In the genomic region with DNA sequence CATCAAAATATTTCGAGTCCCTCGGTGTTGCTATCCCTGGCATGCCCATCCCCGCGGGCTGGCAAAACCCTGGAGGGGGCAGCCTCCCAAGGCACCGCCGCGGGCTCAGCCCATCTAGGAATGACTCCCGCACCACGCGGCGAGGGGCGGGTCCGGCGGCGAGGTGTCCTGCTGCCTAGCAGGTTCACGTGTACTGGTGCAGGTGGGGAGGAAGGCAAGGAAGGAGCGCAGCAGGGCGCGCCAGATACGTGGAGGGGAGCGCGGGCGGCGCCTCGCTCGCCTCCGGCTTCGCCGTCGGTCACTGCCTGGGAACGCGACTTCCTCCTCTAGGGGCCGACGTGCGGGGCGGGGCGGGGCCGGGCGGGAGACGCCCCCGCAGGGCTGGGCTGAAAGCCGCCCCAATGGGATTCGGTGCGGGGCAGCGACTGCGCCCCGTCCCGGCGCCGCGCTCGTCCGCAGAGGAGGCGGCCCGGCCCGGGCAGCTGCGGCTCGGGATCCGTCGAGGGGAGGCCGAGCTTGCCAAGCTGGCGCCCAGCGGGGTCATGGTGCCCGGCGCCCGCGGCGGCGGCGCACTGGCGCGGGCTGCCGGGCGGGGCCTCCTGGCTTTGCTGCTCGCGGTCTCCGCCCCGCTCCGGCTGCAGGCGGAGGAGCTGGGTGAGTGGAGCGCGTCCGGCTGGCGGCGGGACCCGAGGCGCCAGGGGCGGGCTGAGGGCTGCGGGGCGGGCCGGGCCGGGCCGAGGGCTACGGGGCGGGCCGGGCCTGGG, we compare ENCODE assay signal across 8 cellular contexts. TPM values are rescaled to one million over a fixed set of nuclear protein-coding genes. Genes with fewer than 3 reads are reported as not detected.
A peak's percentile ranks its signal among the peaks of the same experiment; 100 is the strongest.
DNase-seq lines count a peak whose midpoint lies in the region; ATAC-seq and TF ChIP-seq lines count a peak whose summit lies in the region.

TSS of gene DCBLD1 (plus strand) at position 435 of the 764 bp plus-strand sequence. CDS start at position 543, 108 bp downstream.

- TF ChIP-seq POLR2A in lower leg skin (IDR thresholded peaks at IDR 0.05), result no peak

- no peak for TF ChIP-seq CTCF in AG04449 (IDR thresholded peaks at IDR 0.05; ENCODE audit: insufficient read depth, low read length, missing control alignments)
- TF ChIP-seq CTCF in lower leg skin (IDR thresholded peaks at IDR 0.05), result no peak

- CTCF ChIA-PET in AG04449 (lab: Yijun Ruan, JAX), result interaction anchor here (0.8 to 1.2 kb wide), 4 partner anchors 10 to 104 kb away, joined by 3 read pairs; no protein-coding TSS in a partner anchor

- peak; percentile 75 for ATAC-seq in GM18867 (IDR thresholded peaks at IDR 0.05; ENCODE audit: unreplicated experiment)
- peak; percentile 43 for ATAC-seq in HG03060 (IDR thresholded peaks at IDR 0.05; ENCODE audit: low read depth, unreplicated experiment)

- DNase-seq in AG04449 (ENCODE audit: low read depth, low spot score) (no peak), NCI-H510A (lab: John Stamatoyannopoulos, UW) (peak; percentile 70), ecto neural progenitor cell (ENCODE audit: low spot score) (peak; percentile 84), lower leg skin (ENCODE audit: low spot score in 2 of 2) (peak; percentile 41 to 92)
- peak; percentile 19 to 20 for DNase-seq in activated CD4-positive, alpha-beta T cell treated with anti-CD3 and anti-CD28 coated beads, Interleukin-2, amount 50 U/mL, for 24 hours (ENCODE audit: low read depth in 1 of 2, low spot score in 1 of 2)
- DNase-seq in stimulated activated CD4-positive, alpha-beta T cell treated with anti-CD3 and anti-CD28 coated beads, TNF-alpha, amount 100 ng/mL, for 24 hours (ENCODE audit: low read depth in 3 of 3), result peak in 2 of 3 experiments; percentile 21 to 55

- intact Hi-C loops in lower leg skin (cut with DNase I; ENCODE audit: low total_unique reads), result no loop called here

- 0 to 2% methylated on average over 24 to 31 of the region's 96 CpGs for WGBS in lower leg skin, 2 donors

- H3K4me3 ChIP-seq in AG04449 (ENCODE audit: low read depth, low read length), result peak within 1 kb of the TSS; percentile 81
- H3K4me3 ChIP-seq in lower leg skin (ENCODE audit: low read depth, poor library complexity, severe bottlenecking), result peak within 1 kb of the TSS; percentile 84

- POLR2A ChIA-PET in AG04449 (lab: Yijun Ruan, JAX), result interaction anchor here (0.6 to 1.9 kb wide), 7 partner anchors 11 to 120 kb away, joined by 3 to 6 read pairs (median 3); partner anchors contain the start of gene GOPC

RNA-seq across cellular contexts. Expression of gene DCBLD1, which starts in this region (rescaled TPM):
- 1 to 10 TPM; 2.4 to 8.0 (median 3.3) TPM for total RNA-seq in lower leg skin
